ENCODE assay signal across 2 cellular contexts in the genomic region with DNA sequence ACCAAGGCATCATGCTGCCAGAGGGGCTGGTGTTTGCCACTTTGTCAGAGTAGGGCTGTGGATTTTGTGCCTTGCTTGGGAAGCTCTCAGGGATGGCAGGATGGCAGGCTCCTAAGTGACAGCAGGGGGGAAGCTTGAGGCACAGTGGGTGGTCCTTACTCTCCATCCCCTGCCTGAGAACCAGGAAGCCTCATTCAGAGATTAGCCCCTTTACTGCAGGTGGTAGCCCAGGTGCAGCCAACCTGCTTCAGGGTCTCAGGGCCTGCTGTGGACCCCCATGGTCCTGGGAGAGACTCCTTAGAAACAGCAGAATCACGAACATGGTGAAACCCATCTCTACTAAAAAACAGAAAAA.
TF ChIP-seq lines count a peak whose summit lies in the region.

No MANE protein-coding gene starts in this region.

TF ChIP-seq in SK-N-SH, 30 proteins besides CTCF, POLR2A, EP300 and RAD21 (continued from another document):
- TF ChIP-seq PBX3 (IDR thresholded peaks at IDR 0.05): no peak

TF ChIP-seq in SK-N-SH treated with all-trans-retinoic acid at 6 μM for 48 hours, 23 proteins besides CTCF, POLR2A, EP300 and RAD21:
- TF ChIP-seq TSHZ2 (CRISPR knock-in tag; IDR thresholded peaks at IDR 0.05) (no peak), ARNTL (CRISPR knock-in tag; IDR thresholded peaks at IDR 0.05; ENCODE audit: borderline replicate concordance, low read depth) (no peak), TCF4 (CRISPR knock-in tag; IDR thresholded peaks at IDR 0.05; ENCODE audit: borderline replicate concordance) (no peak), ISL1 (CRISPR knock-in tag; IDR thresholded peaks at IDR 0.05) (no peak), POU6F1 (CRISPR knock-in tag; IDR thresholded peaks at IDR 0.05; ENCODE audit: borderline replicate concordance, low read depth) (no peak), CSDC2 (CRISPR knock-in tag; IDR thresholded peaks at IDR 0.05) (no peak), ZFP3 (CRISPR knock-in tag; IDR thresholded peaks at IDR 0.05) (no peak), CREB5 (CRISPR knock-in tag; IDR thresholded peaks at IDR 0.05; ENCODE audit: low read depth) (no peak), SNAI2 (CRISPR knock-in tag; IDR thresholded peaks at IDR 0.05) (no peak), ZFP30 (CRISPR knock-in tag; IDR thresholded peaks at IDR 0.05) (no peak), TOX (CRISPR knock-in tag; IDR thresholded peaks at IDR 0.05; ENCODE audit: borderline replicate concordance) (no peak), RARB (CRISPR knock-in tag; IDR thresholded peaks at IDR 0.05) (no peak), ZNF8 (CRISPR knock-in tag; IDR thresholded peaks at IDR 0.05) (no peak), ZNF565 (CRISPR knock-in tag; conservative IDR thresholded peaks at IDR 0.05; ENCODE audit: low read depth) (no peak), OSR1 (CRISPR knock-in tag; IDR thresholded peaks at IDR 0.05) (no peak), ZNF70 (CRISPR knock-in tag; IDR thresholded peaks at IDR 0.05) (no peak), PPARA (CRISPR knock-in tag; IDR thresholded peaks at IDR 0.05; ENCODE audit: borderline replicate concordance) (no peak)
- TF ChIP-seq, protein P1, sequence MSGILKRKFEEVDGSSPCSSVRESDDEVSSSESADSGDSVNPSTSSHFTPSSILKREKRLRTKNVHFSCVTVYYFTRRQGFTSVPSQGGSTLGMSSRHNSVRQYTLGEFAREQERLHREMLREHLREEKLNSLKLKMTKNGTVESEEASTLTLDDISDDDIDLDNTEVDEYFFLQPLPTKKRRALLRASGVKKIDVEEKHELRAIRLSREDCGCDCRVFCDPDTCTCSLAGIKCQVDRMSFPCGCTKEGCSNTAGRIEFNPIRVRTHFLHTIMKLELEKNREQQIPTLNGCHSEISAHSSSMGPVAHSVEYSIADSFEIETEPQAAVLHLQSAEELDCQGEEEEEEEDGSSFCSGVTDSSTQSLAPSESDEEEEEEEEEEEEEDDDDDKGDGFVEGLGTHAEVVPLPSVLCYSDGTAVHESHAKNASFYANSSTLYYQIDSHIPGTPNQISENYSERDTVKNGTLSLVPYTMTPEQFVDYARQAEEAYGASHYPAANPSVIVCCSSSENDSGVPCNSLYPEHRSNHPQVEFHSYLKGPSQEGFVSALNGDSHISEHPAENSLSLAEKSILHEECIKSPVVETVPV (CRISPR knock-in tag; IDR thresholded peaks at IDR 0.05): no peak
